9 cellular contexts compared by ENCODE assay signal in the genomic region with DNA sequence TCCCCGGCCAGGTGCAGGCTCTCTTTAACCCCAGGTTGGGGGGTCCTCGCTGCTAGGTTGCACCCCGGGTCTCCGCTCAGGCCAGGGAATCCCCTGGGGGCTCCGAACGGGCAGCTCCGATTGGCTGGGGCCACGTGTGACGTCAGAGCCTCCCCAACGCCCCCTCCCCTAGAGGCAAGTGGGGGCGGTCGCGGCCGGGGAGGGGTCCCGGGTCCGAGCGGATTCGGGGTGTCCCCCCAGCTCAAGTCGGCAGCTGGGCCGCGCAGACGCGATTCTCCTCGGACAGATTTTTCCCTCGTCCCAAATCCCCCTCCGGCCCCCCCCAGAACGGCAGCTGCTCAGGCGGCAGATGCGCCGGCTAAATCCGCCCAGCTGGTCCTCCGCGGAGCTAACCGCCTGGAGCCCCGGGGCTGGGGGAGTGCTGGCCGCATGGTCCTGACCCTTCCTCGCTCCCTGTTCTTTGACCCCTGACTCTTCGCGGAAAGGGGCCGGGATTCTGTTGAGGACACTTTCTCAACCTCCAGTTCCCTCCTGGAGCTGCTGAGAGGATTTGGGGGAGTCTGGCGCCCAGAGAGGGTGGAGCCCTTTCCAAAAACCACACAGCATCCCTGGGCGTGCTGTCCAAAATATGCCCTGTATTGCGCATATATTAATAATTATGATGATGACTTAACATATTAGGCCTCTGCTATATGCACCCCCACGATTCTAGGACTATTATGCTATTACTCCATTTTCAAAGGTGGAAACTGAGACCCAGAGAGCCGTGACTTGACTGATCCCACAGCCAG. TPM values are rescaled to one million over a fixed set of nuclear protein-coding genes. Genes with fewer than 3 reads are reported as not detected.
DNase-seq lines count a peak whose midpoint lies in the region; ATAC-seq and TF ChIP-seq lines count a peak whose summit lies in the region.
"Had no signal": no experiment of that assay in that cellular context is flagged by ENCODE, and none has a peak within 500 bp of the region (broad histone marks: within the 10 kb centered on the region; RNA-seq: fewer than 3 reads in every experiment).

No MANE protein-coding gene starts in this region.

- H3K36me3 ChIP-seq in WERI-Rb-1: no peaks in the 10 kb centered on the region

- peak overlapping the region; percentile 35 for H3K4me3 Mint-ChIP-seq in activated naive CD8-positive, alpha-beta T cell
- no peak overlapping the region for H3K4me3 Mint-ChIP-seq in activated naive CD8-positive, alpha-beta T cell treated with anti-CD3 and anti-CD28 coated beads for 36 hours
- peak overlapping the region; percentile 59 for H3K4me3 Mint-ChIP-seq in type B pancreatic cell

- CTCF ChIA-PET in HEK293T (lab: Yijun Ruan, JAX): interaction anchor here (1.3 kb wide), 1 partner anchor 50 kb away, joined by 3 read pairs; no protein-coding TSS in a partner anchor

- no peaks in the 10 kb centered on the region for H3K9me3 ChIP-seq in WERI-Rb-1 (ENCODE audit: severe bottlenecking)

- no peaks in the 10 kb centered on the region for H3K27me3 ChIP-seq in WERI-Rb-1 (ENCODE audit: insufficient read depth, low read depth, severe bottlenecking)

- peaks cover 15% of the 10 kb centered on the region for H3K4me1 Mint-ChIP-seq in activated naive CD8-positive, alpha-beta T cell (ENCODE audit: low read depth)
- no peaks in the 10 kb centered on the region for H3K4me1 Mint-ChIP-seq in activated naive CD8-positive, alpha-beta T cell treated with anti-CD3 and anti-CD28 coated beads for 36 hours
- H3K4me1 Mint-ChIP-seq in type B pancreatic cell (ENCODE audit: unreplicated experiment): peaks cover 14% of the 10 kb centered on the region

- DNase-seq in activated naive CD8-positive, alpha-beta T cell treated with anti-CD3 and anti-CD28 coated beads for 36 hours: no peak
- DNase-seq in WERI-Rb-1: peak; percentile 93
- DNase-seq in iPS-NIHi11 (ENCODE audit: low spot score): peak; percentile 75
- no peak for DNase-seq in type B pancreatic cell (ENCODE audit: extremely low spot score, unreplicated experiment)
- DNase-seq in DMS79 treated with DMSO at 0.1 percent for 48 hours (lab: John Stamatoyannopoulos, UW): no peak
- no peak for DNase-seq in HEK293T (ENCODE audit: extremely low spot score)
- DNase-seq: NCI-H2029 treated with DMSO at 0.1 percent for 48 hours had no signal

- H3K27ac ChIP-seq in WERI-Rb-1: peak overlapping the region; percentile 83

- no peak for TF ChIP-seq CTCF in WERI-Rb-1 (IDR thresholded peaks at IDR 0.05; ENCODE audit: low read depth, low read length)
- no peak for TF ChIP-seq CTCF in type B pancreatic cell (conservative IDR thresholded peaks at IDR 0.05)

- no peak overlapping the region for H3K27ac Mint-ChIP-seq in activated naive CD8-positive, alpha-beta T cell
- H3K27ac Mint-ChIP-seq in activated naive CD8-positive, alpha-beta T cell treated with anti-CD3 and anti-CD28 coated beads for 36 hours: no peak overlapping the region
- no peak overlapping the region for H3K27ac Mint-ChIP-seq in type B pancreatic cell

- POLR2A ChIA-PET in HEK293T (lab: Yijun Ruan, JAX): no interaction called here

- peak overlapping the region; percentile 70 for H3K4me3 ChIP-seq in WERI-Rb-1 (ENCODE audit: low read depth, low read length)

- peaks cover 27% of the 10 kb centered on the region for H3K27me3 Mint-ChIP-seq in activated naive CD8-positive, alpha-beta T cell
- peaks cover 52% of the 10 kb centered on the region for H3K27me3 Mint-ChIP-seq in activated naive CD8-positive, alpha-beta T cell treated with anti-CD3 and anti-CD28 coated beads for 36 hours
- peaks cover 36% of the 10 kb centered on the region for H3K27me3 Mint-ChIP-seq in type B pancreatic cell

- no peaks in the 10 kb centered on the region for H3K36me3 Mint-ChIP-seq in activated naive CD8-positive, alpha-beta T cell
- no peaks in the 10 kb centered on the region for H3K36me3 Mint-ChIP-seq in activated naive CD8-positive, alpha-beta T cell treated with anti-CD3 and anti-CD28 coated beads for 36 hours
- no peaks in the 10 kb centered on the region for H3K36me3 Mint-ChIP-seq in type B pancreatic cell

- no peak for ATAC-seq in GM18868 (IDR thresholded peaks at IDR 0.05; ENCODE audit: unreplicated experiment)

- H3K9me3 Mint-ChIP-seq in activated naive CD8-positive, alpha-beta T cell (ENCODE audit: low read depth): no peaks in the 10 kb centered on the region
- H3K9me3 Mint-ChIP-seq in activated naive CD8-positive, alpha-beta T cell treated with anti-CD3 and anti-CD28 coated beads for 36 hours: no peaks in the 10 kb centered on the region
- no peaks in the 10 kb centered on the region for H3K9me3 Mint-ChIP-seq in type B pancreatic cell

TF ChIP-seq in HEK293T, 16 proteins besides CTCF, POLR2A, EP300 and RAD21:
- TF ChIP-seq TARDBP (IDR thresholded peaks at IDR 0.05): no peak
- no peak for TF ChIP-seq ELF4 (IDR thresholded peaks at IDR 0.05)
- TF ChIP-seq FOXA1 (IDR thresholded peaks at IDR 0.05): no peak
- no peak for TF ChIP-seq LEF1 (IDR thresholded peaks at IDR 0.05; ENCODE audit: borderline replicate concordance)
- TF ChIP-seq FOXM1 (IDR thresholded peaks at IDR 0.05; ENCODE audit: borderline replicate concordance): no peak
- TF ChIP-seq L3MBTL2 (conservative IDR thresholded peaks at IDR 0.05): no peak
- no peak for TF ChIP-seq SUZ12 (IDR thresholded peaks at IDR 0.05)
- TF ChIP-seq NFRKB (IDR thresholded peaks at IDR 0.05): no peak
- no peak for TF ChIP-seq ZNF384 (IDR thresholded peaks at IDR 0.05)
- TF ChIP-seq FOXK2 (IDR thresholded peaks at IDR 0.05): no peak
- TF ChIP-seq BHLHE40 (IDR thresholded peaks at IDR 0.05; ENCODE audit: borderline replicate concordance): no peak
- no peak for TF ChIP-seq HDGF (IDR thresholded peaks at IDR 0.05; ENCODE audit: borderline replicate concordance)

RNA-seq across cellular contexts. Expression of a gene that starts 25.4 kb away (rescaled TPM):
- total RNA-seq in activated naive CD8-positive, alpha-beta T cell treated with anti-CD3 and anti-CD28 coated beads for 36 hours: not detected
- total RNA-seq in type B pancreatic cell (ENCODE audit: low replicate concordance): 1.7 and 9.5 TPM in 2 replicates

RNA-seq across cellular contexts. Expression of a gene that starts 45.0 kb away (rescaled TPM):
- total RNA-seq in activated naive CD8-positive, alpha-beta T cell treated with anti-CD3 and anti-CD28 coated beads for 36 hours: under 1 TPM; 0.19 to 0.38 TPM
- total RNA-seq in type B pancreatic cell (ENCODE audit: low replicate concordance): 0.21 and 1.2 TPM in 2 replicates

RNA-seq across cellular contexts. Expression of a gene that starts 49.8 kb away (rescaled TPM):
- under 1 TPM; 0.32 to 0.56 TPM for total RNA-seq in activated naive CD8-positive, alpha-beta T cell treated with anti-CD3 and anti-CD28 coated beads for 36 hours
- total RNA-seq in type B pancreatic cell (ENCODE audit: low replicate concordance): 1.2 and 4.3 TPM in 2 replicates

RNA-seq across cellular contexts. Expression of a gene that starts 54.5 kb away (rescaled TPM):
- total RNA-seq in activated naive CD8-positive, alpha-beta T cell treated with anti-CD3 and anti-CD28 coated beads for 36 hours: 10 to 100 TPM; 10.7 to 11.3 TPM
- total RNA-seq in type B pancreatic cell (ENCODE audit: low replicate concordance): 4.3 and 8.9 TPM in 2 replicates

Comparison
In these comparisons a context has a peak if more than half of its experiments do, and no peak if none do; other contexts are left out.
1. DNase-seq: peak in WERI-Rb-1 (single experiment) and iPS-NIHi11 (single experiment); none in activated naive CD8-positive, alpha-beta T cell treated with anti-CD3 and anti-CD28 coated beads for 36 hours (single experiment), type B pancreatic cell (single experiment), DMS79 treated with DMSO at 0.1 percent for 48 hours (single experiment) and HEK293T (single experiment).